In the genomic region with DNA sequence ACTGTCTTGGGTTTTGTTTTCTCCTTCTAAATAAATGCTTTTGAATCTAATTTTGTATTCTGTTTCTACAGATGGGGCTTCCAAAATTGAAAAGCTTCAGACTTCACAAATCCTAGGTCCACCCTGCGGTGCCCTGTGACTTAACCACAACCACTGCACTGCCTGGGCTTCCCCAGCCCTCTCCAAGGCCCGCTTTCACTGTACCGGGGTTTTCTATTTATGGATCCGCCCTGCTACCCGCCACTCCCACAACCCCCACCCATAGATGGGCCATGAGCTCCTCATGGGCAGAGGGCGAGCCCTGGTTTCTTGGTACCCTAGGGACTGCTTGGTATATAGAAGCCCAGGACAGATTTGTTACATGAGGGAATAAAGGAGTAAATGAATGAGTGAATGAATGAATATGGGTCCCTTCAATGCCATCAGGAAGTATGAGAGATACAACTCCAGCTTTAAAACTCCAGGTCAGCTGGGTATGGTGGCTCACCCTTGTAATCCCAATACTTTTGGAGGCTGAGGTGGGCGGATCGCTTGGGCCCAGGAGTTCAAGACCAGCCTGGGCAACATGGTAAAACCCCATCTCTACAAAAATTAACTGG, we compare ENCODE assay signal across 7 cellular contexts. TPM values are rescaled to one million over a fixed set of nuclear protein-coding genes. Genes with fewer than 3 reads are reported as not detected.
DNase-seq lines count a peak whose midpoint lies in the region; ATAC-seq lines count a peak whose summit lies in the region.

No MANE protein-coding gene starts in this region.

- no peak overlapping the region for H3K4me3 Mint-ChIP-seq in activated naive CD8-positive, alpha-beta T cell treated with anti-CD3 and anti-CD28 coated beads for 36 hours

- H3K27ac Mint-ChIP-seq in activated naive CD8-positive, alpha-beta T cell treated with anti-CD3 and anti-CD28 coated beads for 36 hours, result peak overlapping the region; percentile 32

- intact Hi-C loops in posterior vena cava (cut with DNase I), result no loop called here

- H3K27me3 Mint-ChIP-seq in activated naive CD8-positive, alpha-beta T cell treated with anti-CD3 and anti-CD28 coated beads for 36 hours, result no peaks in the 10 kb centered on the region

- in situ Hi-C loops in ACHN (cut with HindIII; ENCODE audit: low pct_ligation_motif_present, low pct_unique_long_range_greater_than_20kb, low sequenced_read_pairs), result no loop called here

- DNase-seq in activated naive CD8-positive, alpha-beta T cell treated with anti-CD3 and anti-CD28 coated beads for 36 hours, result no peak
- DNase-seq in posterior vena cava (ENCODE audit: low spot score), result peak; percentile 41
- DNase-seq in ACHN, result no peak
- no peak for DNase-seq in HCEC 1CT

- H3K36me3 Mint-ChIP-seq in activated naive CD8-positive, alpha-beta T cell treated with anti-CD3 and anti-CD28 coated beads for 36 hours, result no peaks in the 10 kb centered on the region

- no peaks in the 10 kb centered on the region for H3K9me3 ChIP-seq in KOPT-K1 (ENCODE audit: insufficient read depth, low read length, poor library complexity, severe bottlenecking)

- H3K9me3 Mint-ChIP-seq in activated naive CD8-positive, alpha-beta T cell treated with anti-CD3 and anti-CD28 coated beads for 36 hours, result no peaks in the 10 kb centered on the region

- H3K27ac ChIP-seq in KOPT-K1 (ENCODE audit: low read depth, low read length, poor library complexity, severe bottlenecking), result peak overlapping the region; percentile 80

- peaks cover 52% of the 10 kb centered on the region for H3K4me1 Mint-ChIP-seq in activated naive CD8-positive, alpha-beta T cell treated with anti-CD3 and anti-CD28 coated beads for 36 hours

- H3K36me3 ChIP-seq in KOPT-K1 (ENCODE audit: insufficient read depth, low read length), result no peaks in the 10 kb centered on the region

- ATAC-seq in GM18511 (IDR thresholded peaks at IDR 0.05; ENCODE audit: unreplicated experiment) (peak; percentile 32), HG02840 (IDR thresholded peaks at IDR 0.05; ENCODE audit: low FRiP score, unreplicated experiment) (no peak)

RNA-seq across cellular contexts. Expression of a gene that starts 39.8 kb away (rescaled TPM):
- 10 to 100 TPM; 18.8 to 19.4 TPM for total RNA-seq in activated naive CD8-positive, alpha-beta T cell treated with anti-CD3 and anti-CD28 coated beads for 36 hours
- total RNA-seq in posterior vena cava, result 10 to 100 TPM; 56.9 to 62.7 TPM
